Comparison of ENCODE assay signal across 9 cellular contexts in the genomic region with DNA sequence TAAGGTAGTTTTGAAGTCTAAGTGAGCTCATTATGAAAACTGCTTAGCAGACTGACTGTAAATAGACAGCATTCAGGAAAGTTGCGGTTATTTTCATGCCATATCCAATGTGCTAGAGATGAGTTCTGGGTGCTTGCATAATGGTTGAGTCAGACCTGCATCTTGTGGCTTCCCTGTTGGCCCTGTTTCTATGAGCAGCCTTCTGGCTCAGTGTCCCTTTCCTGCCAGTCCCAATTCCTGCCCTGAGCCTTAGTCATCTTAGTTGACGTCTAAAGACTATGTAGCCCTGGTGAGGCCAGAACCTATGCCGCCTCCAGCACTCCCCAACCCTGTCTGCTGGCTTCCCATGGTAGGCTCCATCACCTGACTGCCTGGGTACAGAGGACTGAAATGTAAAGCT.
A peak's percentile ranks its signal among the peaks of the same experiment; 100 is the strongest.
DNase-seq lines count a peak whose midpoint lies in the region; ATAC-seq and TF ChIP-seq lines count a peak whose summit lies in the region.
"Had no signal": no experiment of that assay in that cellular context is flagged by ENCODE, and none has a peak within 500 bp of the region (broad histone marks: within the 10 kb centered on the region; RNA-seq: fewer than 3 reads in every experiment).

No MANE protein-coding gene starts in this region.

- peak overlapping the region; percentile 53 for H3K4me3 Mint-ChIP-seq in natural killer cell treated with Interleukin-12 subunit alpha and Interleukin-12 subunit beta and Interleukin-15 and Interleukin-18, amount 100 ng/mL, for 72 hours
- H3K4me3 Mint-ChIP-seq in natural killer cell, result no peak overlapping the region
- H3K4me3 Mint-ChIP-seq in T-helper 2 cell treated with Interferon-gamma antibody and Interleukin-4, amounts not matched to agents 5 μg/mL and 100 μg/mL, for 36 hours, result no peak overlapping the region

- intact Hi-C loops in natural killer cell (cut with micrococcal nuclease) (no loop called here), upper lobe of right lung (cut with DNase I) (no loop called here)

- H3K4me1 ChIP-seq in upper lobe of right lung, result no peaks in the 10 kb centered on the region

- H3K4me3 ChIP-seq in fibroblast of mammary gland (ENCODE audit: control insufficient read depth, low read depth, low read length) (no peak overlapping the region), upper lobe of right lung (no peak overlapping the region)

- peaks cover 0 to 14% of the 10 kb centered on the region in 2 donors for H3K27me3 Mint-ChIP-seq in natural killer cell treated with Interleukin-12 subunit alpha and Interleukin-12 subunit beta and Interleukin-15 and Interleukin-18, amount 100 ng/mL, for 72 hours
- peaks cover 3 to 7% of the 10 kb centered on the region in 2 donors for H3K27me3 Mint-ChIP-seq in natural killer cell (ENCODE audit: low read depth in 2 of 2)
- H3K27me3 Mint-ChIP-seq in T-helper 2 cell treated with Interferon-gamma antibody and Interleukin-4, amounts not matched to agents 5 μg/mL and 100 μg/mL, for 36 hours (ENCODE audit: low read depth), result peaks cover 17% of the 10 kb centered on the region

- H3K27ac Mint-ChIP-seq in natural killer cell treated with Interleukin-12 subunit alpha and Interleukin-12 subunit beta and Interleukin-15 and Interleukin-18, amount 100 ng/mL, for 72 hours, result peak overlapping the region in 1 of 2 donors; percentile 35
- H3K27ac Mint-ChIP-seq in natural killer cell, result no peak overlapping the region
- no peak overlapping the region for H3K27ac Mint-ChIP-seq in T-helper 2 cell treated with Interferon-gamma antibody and Interleukin-4, amounts not matched to agents 5 μg/mL and 100 μg/mL, for 36 hours

- H3K9me3 Mint-ChIP-seq in natural killer cell treated with Interleukin-12 subunit alpha and Interleukin-12 subunit beta and Interleukin-15 and Interleukin-18, amount 100 ng/mL, for 72 hours, result no peaks in the 10 kb centered on the region
- no peaks in the 10 kb centered on the region for H3K9me3 Mint-ChIP-seq in natural killer cell
- H3K9me3 Mint-ChIP-seq in T-helper 2 cell treated with Interferon-gamma antibody and Interleukin-4, amounts not matched to agents 5 μg/mL and 100 μg/mL, for 36 hours, result no peaks in the 10 kb centered on the region

- no peaks in the 10 kb centered on the region for H3K36me3 Mint-ChIP-seq in natural killer cell treated with Interleukin-12 subunit alpha and Interleukin-12 subunit beta and Interleukin-15 and Interleukin-18, amount 100 ng/mL, for 72 hours
- no peaks in the 10 kb centered on the region for H3K36me3 Mint-ChIP-seq in natural killer cell
- no peaks in the 10 kb centered on the region for H3K36me3 Mint-ChIP-seq in T-helper 2 cell treated with Interferon-gamma antibody and Interleukin-4, amounts not matched to agents 5 μg/mL and 100 μg/mL, for 36 hours (ENCODE audit: low read depth)

- peak; percentile 62 to 84 for ATAC-seq in natural killer cell treated with Interleukin-12 subunit alpha and Interleukin-12 subunit beta and Interleukin-15 and Interleukin-18, amount 100 ng/mL, for 72 hours
- no peak for ATAC-seq in natural killer cell
- peak; percentile 50 for ATAC-seq in upper lobe of right lung
- ATAC-seq in GM21529 (IDR thresholded peaks at IDR 0.05; ENCODE audit: unreplicated experiment), result no peak
- ATAC-seq in HG03280 (IDR thresholded peaks at IDR 0.05; ENCODE audit: unreplicated experiment), result no peak

- H3K36me3 ChIP-seq in upper lobe of right lung, result no peaks in the 10 kb centered on the region

- H3K27ac ChIP-seq in upper lobe of right lung (no peak overlapping the region), caudate nucleus (ENCODE audit: low read depth, low read length) (no peak overlapping the region)

- no peak for DNase-seq in natural killer cell treated with Interleukin-12 subunit alpha and Interleukin-12 subunit beta and Interleukin-15 and Interleukin-18, amount 100 ng/mL, for 72 hours (ENCODE audit: low spot score)
- DNase-seq in natural killer cell (no peak), fibroblast of mammary gland (ENCODE audit: low read depth) (peak; percentile 99), upper lobe of right lung (no peak), caudate nucleus (lab: John Stamatoyannopoulos, UW) (no peak)
- DNase-seq in T-helper 2 cell treated with Interferon-gamma antibody and Interleukin-4, amounts not matched to agents 5 μg/mL and 100 μg/mL, for 36 hours (ENCODE audit: low spot score), result peak; percentile 49
- DNase-seq: activated CD4-positive, CD25-positive, alpha-beta regulatory T cell treated with anti-CD3 and anti-CD28 coated beads, Interleukin-2, amount 50 U/mL, for 72 hours had no signal

- peaks cover 4 to 43% of the 10 kb centered on the region in 2 donors for H3K4me1 Mint-ChIP-seq in natural killer cell treated with Interleukin-12 subunit alpha and Interleukin-12 subunit beta and Interleukin-15 and Interleukin-18, amount 100 ng/mL, for 72 hours (ENCODE audit: low read depth in 2 of 2)
- H3K4me1 Mint-ChIP-seq in natural killer cell, result no peaks in the 10 kb centered on the region
- H3K4me1 Mint-ChIP-seq in T-helper 2 cell treated with Interferon-gamma antibody and Interleukin-4, amounts not matched to agents 5 μg/mL and 100 μg/mL, for 36 hours (ENCODE audit: low read depth), result peaks cover 20% of the 10 kb centered on the region

- H3K27me3 ChIP-seq in upper lobe of right lung, result no peaks in the 10 kb centered on the region

- H3K9me3 ChIP-seq in upper lobe of right lung, result no peaks in the 10 kb centered on the region

- TF ChIP-seq CTCF in natural killer cell (IDR thresholded peaks at IDR 0.05) (no peak), fibroblast of mammary gland (conservative IDR thresholded peaks at IDR 0.05; ENCODE audit: control insufficient read depth, insufficient read depth, low read depth, low read length) (no peak), upper lobe of right lung (IDR thresholded peaks at IDR 0.05) (no peak)

Comparison
In these comparisons a context has a peak if more than half of its experiments do, and no peak if none do; other contexts are left out.
1. ATAC-seq: peak in natural killer cell treated with Interleukin-12 subunit alpha and Interleukin-12 subunit beta and Interleukin-15 and Interleukin-18, amount 100 ng/mL, for 72 hours (2 of 2) and upper lobe of right lung (single experiment); none in natural killer cell (0 of 3), GM21529 (single experiment) and HG03280 (single experiment).
2. DNase-seq: peak in T-helper 2 cell treated with Interferon-gamma antibody and Interleukin-4, amounts not matched to agents 5 μg/mL and 100 μg/mL, for 36 hours (single experiment) and fibroblast of mammary gland (single experiment); none in natural killer cell treated with Interleukin-12 subunit alpha and Interleukin-12 subunit beta and Interleukin-15 and Interleukin-18, amount 100 ng/mL, for 72 hours (single experiment), natural killer cell (single experiment), upper lobe of right lung (single experiment) and caudate nucleus (0 of 61).